14 cellular contexts compared by ENCODE assay signal in genomic region chr20:24406251-24406650, GRCh38.
A peak's percentile ranks its signal among the peaks of the same experiment; 100 is the strongest.
DNase-seq lines count a peak whose midpoint lies in the region; ATAC-seq and TF ChIP-seq lines count a peak whose summit lies in the region.
"Had no signal": no experiment of that assay in that cellular context is flagged by ENCODE, and none has a peak within 500 bp of the region (broad histone marks: within the 10 kb centered on the region; RNA-seq: fewer than 3 reads in every experiment).

No MANE protein-coding gene starts in this region.

- POLR2A ChIA-PET in activated CD8-positive, alpha-beta T cell treated with anti-CD3 and anti-CD28 coated beads, Interleukin-2, amount 10 ng/mL, durations not matched to agents 7 days and 5 days (lab: Charles Lee) = no interaction called here

- H3K9me3 ChIP-seq in DND-41 (ENCODE audit: insufficient read depth, low read length, severe bottlenecking) = no peaks in the 10 kb centered on the region

- no peaks in the 10 kb centered on the region for H3K79me2 ChIP-seq in DND-41 (ENCODE audit: insufficient read depth, low read length)

- H3K4me3 ChIP-seq in DND-41 (ENCODE audit: low read depth in 1 of 2, low read length in 2 of 2) = no peak overlapping the region
- H3K4me3 ChIP-seq: GM23338, K562 had no signal

- no peak overlapping the region for H3K4me2 ChIP-seq in DND-41 (ENCODE audit: insufficient read depth, low read length)
- H3K4me2 ChIP-seq: GM23338 had no signal

- H3K36me3 Mint-ChIP-seq in activated T-cell treated with anti-CD3 and anti-CD28 coated beads, Interleukin-2, amount 50 U/mL, for 24 hours (ENCODE audit: low read depth) = no peaks in the 10 kb centered on the region
- H3K36me3 Mint-ChIP-seq in activated CD8-positive, alpha-beta T cell treated with anti-CD3 and anti-CD28 coated beads, Interleukin-2, amount 10 ng/mL, durations not matched to agents 7 days and 5 days (ENCODE audit: low read depth) = peaks cover 7% of the 10 kb centered on the region
- H3K36me3 Mint-ChIP-seq in immature natural killer cell = no peaks in the 10 kb centered on the region

- peak; percentile 50; the same call in 1 of the 3 replicates for ATAC-seq in DND-41 (ENCODE audit: insufficient read depth, low read depth)
- ATAC-seq in activated CD8-positive, alpha-beta T cell treated with anti-CD3 and anti-CD28 coated beads, Interleukin-2, amount 10 ng/mL, durations not matched to agents 7 days and 5 days = no peak
- peak; percentile 43 for ATAC-seq in stimulated activated naive CD8-positive, alpha-beta T cell treated with anti-CD3 and anti-CD28 coated beads, Interleukin-15, Interleukin-2, amounts not matched to agents 100 U/mL and 50 U/mL, for 24 hours
- ATAC-seq: GM23338, K562 had no signal

- peak overlapping the region; percentile 37 for H3K27ac ChIP-seq in DND-41 (ENCODE audit: low read length)
- H3K27ac ChIP-seq: HL-60 had no signal

- no peaks in the 10 kb centered on the region for H3K27me3 Mint-ChIP-seq in activated T-cell treated with anti-CD3 and anti-CD28 coated beads, Interleukin-2, amount 50 U/mL, for 24 hours
- no peaks in the 10 kb centered on the region for H3K27me3 Mint-ChIP-seq in activated CD8-positive, alpha-beta T cell treated with anti-CD3 and anti-CD28 coated beads, Interleukin-2, amount 10 ng/mL, durations not matched to agents 7 days and 5 days (ENCODE audit: low read depth)
- peaks cover 5 to 7% (median 5%) of the 10 kb centered on the region in 3 donors for H3K27me3 Mint-ChIP-seq in immature natural killer cell (ENCODE audit: low read depth in 3 of 3)

- peak overlapping the region; percentile 14; the same call in 1 of the 2 replicates for H2AFZ ChIP-seq in DND-41 (ENCODE audit: low read depth, low read length)

- no peaks in the 10 kb centered on the region for H4K20me1 ChIP-seq in DND-41 (ENCODE audit: insufficient read depth, low read length)

- DNase-seq in activated T-cell treated with anti-CD3 and anti-CD28 coated beads, Interleukin-2, amount 50 U/mL, for 24 hours = no peak
- DNase-seq in activated T-cell treated with anti-CD3 and anti-CD28 coated beads, Interleukin-2, amount 50 U/mL, for 48 hours = no peak
- DNase-seq in DND-41 (no peak), immature natural killer cell (no peak), NCI-H2107 treated with DMSO at 0.1 percent for 48 hours (lab: John Stamatoyannopoulos, UW; ENCODE audit: unreplicated experiment) (no peak)
- DNase-seq in activated CD8-positive, alpha-beta T cell treated with anti-CD3 and anti-CD28 coated beads, Interleukin-2, amount 10 ng/mL, durations not matched to agents 7 days and 5 days = no peak
- no peak for DNase-seq in stimulated activated naive CD8-positive, alpha-beta T cell treated with anti-CD3 and anti-CD28 coated beads, Interleukin-15, Interleukin-2, amounts not matched to agents 100 U/mL and 50 U/mL, for 24 hours
- DNase-seq: AML-193, GF-D8, NCI-H1694, NCI-H2107 had no signal

- TF ChIP-seq CTCF in DND-41 (IDR thresholded peaks at IDR 0.05; ENCODE audit: borderline replicate concordance, extremely low read depth, low read length, poor library complexity, severe bottlenecking) = no peak

- no peaks in the 10 kb centered on the region for H3K27me3 ChIP-seq in DND-41 (ENCODE audit: insufficient read depth, low read length, poor library complexity)

- peaks cover 19% of the 10 kb centered on the region for H3K4me1 Mint-ChIP-seq in activated T-cell treated with anti-CD3 and anti-CD28 coated beads, Interleukin-2, amount 50 U/mL, for 24 hours (ENCODE audit: low read depth)
- H3K4me1 Mint-ChIP-seq in activated CD8-positive, alpha-beta T cell treated with anti-CD3 and anti-CD28 coated beads, Interleukin-2, amount 10 ng/mL, durations not matched to agents 7 days and 5 days (ENCODE audit: low read depth) = peaks cover 19% of the 10 kb centered on the region
- H3K4me1 Mint-ChIP-seq in immature natural killer cell = no peaks in the 10 kb centered on the region
- H3K4me1 Mint-ChIP-seq: GM23338 had no signal

- no peak overlapping the region for H3K9ac ChIP-seq in DND-41 (ENCODE audit: low read depth, low read length)

- H3K4me3 Mint-ChIP-seq in activated T-cell treated with anti-CD3 and anti-CD28 coated beads, Interleukin-2, amount 50 U/mL, for 24 hours = no peak overlapping the region
- no peak overlapping the region for H3K4me3 Mint-ChIP-seq in activated CD8-positive, alpha-beta T cell treated with anti-CD3 and anti-CD28 coated beads, Interleukin-2, amount 10 ng/mL, durations not matched to agents 7 days and 5 days
- no peak overlapping the region for H3K4me3 Mint-ChIP-seq in immature natural killer cell
- H3K4me3 Mint-ChIP-seq: GM23338 had no signal

- peak overlapping the region; percentile 86 for H3K27ac Mint-ChIP-seq in activated T-cell treated with anti-CD3 and anti-CD28 coated beads, Interleukin-2, amount 50 U/mL, for 24 hours
- peak overlapping the region; percentile 85 for H3K27ac Mint-ChIP-seq in activated CD8-positive, alpha-beta T cell treated with anti-CD3 and anti-CD28 coated beads, Interleukin-2, amount 10 ng/mL, durations not matched to agents 7 days and 5 days
- no peak overlapping the region for H3K27ac Mint-ChIP-seq in immature natural killer cell
- H3K27ac Mint-ChIP-seq: GM23338 had no signal

- H3K4me1 ChIP-seq in DND-41 (ENCODE audit: insufficient read depth, low read length) = peaks cover 23% of the 10 kb centered on the region

- H3K36me3 ChIP-seq in DND-41 (ENCODE audit: insufficient read depth, low read length) = no peaks in the 10 kb centered on the region

- CTCF ChIA-PET in activated CD8-positive, alpha-beta T cell treated with anti-CD3 and anti-CD28 coated beads, Interleukin-2, amount 10 ng/mL, durations not matched to agents 7 days and 5 days (lab: Charles Lee) = interaction anchor here (2.2 kb wide), 1 partner anchor 17 kb away, joined by 8 read pairs; no protein-coding TSS in a partner anchor

- H3K9me3 Mint-ChIP-seq in activated T-cell treated with anti-CD3 and anti-CD28 coated beads, Interleukin-2, amount 50 U/mL, for 24 hours = no peaks in the 10 kb centered on the region
- no peaks in the 10 kb centered on the region for H3K9me3 Mint-ChIP-seq in activated CD8-positive, alpha-beta T cell treated with anti-CD3 and anti-CD28 coated beads, Interleukin-2, amount 10 ng/mL, durations not matched to agents 7 days and 5 days (ENCODE audit: insufficient read depth)
- H3K9me3 Mint-ChIP-seq in immature natural killer cell = peaks cover 0 to 2% (median 0%) of the 10 kb centered on the region in 6 donors
- H3K9me3 Mint-ChIP-seq: GM23338 had no signal

Comparison
In these comparisons a context has a peak if more than half of its experiments do, and no peak if none do; other contexts are left out.
1. H3K27ac Mint-ChIP-seq: peak in activated T-cell treated with anti-CD3 and anti-CD28 coated beads, Interleukin-2, amount 50 U/mL, for 24 hours (single experiment) and activated CD8-positive, alpha-beta T cell treated with anti-CD3 and anti-CD28 coated beads, Interleukin-2, amount 10 ng/mL, durations not matched to agents 7 days and 5 days (single experiment); none in immature natural killer cell (0 of 6).